13 cellular contexts compared by ENCODE assay signal in the genomic region with DNA sequence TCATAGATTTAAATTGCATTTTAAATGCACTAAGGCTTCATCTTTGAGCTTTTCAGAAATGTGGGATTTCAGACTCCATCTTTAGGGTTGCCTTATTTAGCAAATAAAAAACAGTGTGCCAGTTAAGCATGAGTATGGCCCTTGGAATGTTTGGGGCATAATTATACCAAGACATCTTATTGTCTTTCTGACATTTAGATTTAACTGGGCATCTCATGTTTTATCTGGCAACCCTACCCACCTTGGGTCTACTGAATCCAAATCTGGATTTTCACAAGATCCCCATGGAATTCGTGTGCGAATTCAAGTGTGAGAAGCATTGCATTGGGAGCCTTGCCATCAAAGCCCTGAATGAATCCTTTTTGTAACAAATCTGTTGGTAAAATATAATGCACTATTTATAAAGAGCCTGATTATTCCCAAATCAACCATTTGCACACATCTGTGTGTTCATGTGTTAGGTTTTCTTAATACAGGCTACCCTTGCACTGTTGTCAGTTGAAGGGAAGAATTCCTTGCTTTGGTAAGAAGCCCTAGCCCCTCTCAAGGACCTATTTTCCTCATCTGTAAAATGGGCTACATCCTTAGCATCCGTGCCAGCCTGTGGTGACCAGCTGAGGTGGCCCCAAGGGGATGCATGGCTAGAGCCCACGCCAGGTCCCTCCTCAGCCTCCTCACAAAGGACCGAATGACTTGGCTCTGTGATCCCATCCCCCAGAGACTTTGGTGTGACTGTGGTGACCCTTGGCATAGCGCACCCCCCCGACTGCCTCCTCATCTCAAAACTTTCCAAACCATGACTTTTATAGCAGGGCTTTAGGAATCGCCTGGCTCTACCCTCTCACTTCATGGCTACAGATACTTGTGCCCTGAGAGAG. TPM values are rescaled to one million over a fixed set of nuclear protein-coding genes. Genes with fewer than 3 reads are reported as not detected.
DNase-seq lines count a peak whose midpoint lies in the region; ATAC-seq and TF ChIP-seq lines count a peak whose summit lies in the region.
"Had no signal": no experiment of that assay in that cellular context is flagged by ENCODE, and none has a peak within 500 bp of the region (broad histone marks: within the 10 kb centered on the region; RNA-seq: fewer than 3 reads in every experiment).

No MANE protein-coding gene starts in this region.

- peak overlapping the region; percentile 7 for H3K27ac ChIP-seq in SJSA1
- H3K27ac ChIP-seq in thoracic aorta = peak overlapping the region; percentile 90 to 98

- peaks cover 15% of the 10 kb centered on the region for H3K36me3 ChIP-seq in SJSA1
- H3K36me3 ChIP-seq in thoracic aorta = no peaks in the 10 kb centered on the region
- H3K36me3 ChIP-seq: prostate gland had no signal

- H3K27me3 ChIP-seq in SJSA1 (replicated peaks) (no peaks in the 10 kb centered on the region), thoracic aorta (replicated peaks; ENCODE audit: insufficient read depth) (no peaks in the 10 kb centered on the region)

- H3K27ac Mint-ChIP-seq in dendritic cell treated with granulocyte-macrophage colony-stimulating factor and Interleukin-4, amounts not matched to agents 40 ng/mL and 50 ng/mL, for 4 days = peak overlapping the region; percentile 85
- peak overlapping the region in 2 of 3 experiments; percentile 69 to 95 for H3K27ac Mint-ChIP-seq in nephron
- no peak overlapping the region for H3K27ac Mint-ChIP-seq in activated naive CD8-positive, alpha-beta T cell treated with anti-CD3 and anti-CD28 coated beads for 36 hours

- H3K4me1 Mint-ChIP-seq in dendritic cell treated with granulocyte-macrophage colony-stimulating factor and Interleukin-4, amounts not matched to agents 40 ng/mL and 50 ng/mL, for 4 days (ENCODE audit: low read depth) = peaks cover 85% of the 10 kb centered on the region
- peaks cover 81% of the 10 kb centered on the region for H3K4me1 Mint-ChIP-seq in nephron
- peaks cover 3% of the 10 kb centered on the region for H3K4me1 Mint-ChIP-seq in activated naive CD8-positive, alpha-beta T cell treated with anti-CD3 and anti-CD28 coated beads for 36 hours

- intact Hi-C loops in dendritic cell treated with granulocyte-macrophage colony-stimulating factor and Interleukin-4, amounts not matched to agents 40 ng/mL and 50 ng/mL, for 4 days (cut with micrococcal nuclease) = no loop called here

- no peaks in the 10 kb centered on the region for H3K27me3 Mint-ChIP-seq in dendritic cell treated with granulocyte-macrophage colony-stimulating factor and Interleukin-4, amounts not matched to agents 40 ng/mL and 50 ng/mL, for 4 days
- no peaks in the 10 kb centered on the region for H3K27me3 Mint-ChIP-seq in nephron (ENCODE audit: low read depth)
- no peaks in the 10 kb centered on the region for H3K27me3 Mint-ChIP-seq in activated naive CD8-positive, alpha-beta T cell treated with anti-CD3 and anti-CD28 coated beads for 36 hours

- H3K9me3 Mint-ChIP-seq in dendritic cell treated with granulocyte-macrophage colony-stimulating factor and Interleukin-4, amounts not matched to agents 40 ng/mL and 50 ng/mL, for 4 days = no peaks in the 10 kb centered on the region
- no peaks in the 10 kb centered on the region for H3K9me3 Mint-ChIP-seq in nephron
- H3K9me3 Mint-ChIP-seq in activated naive CD8-positive, alpha-beta T cell treated with anti-CD3 and anti-CD28 coated beads for 36 hours = no peaks in the 10 kb centered on the region

- H3K4me3 Mint-ChIP-seq in dendritic cell treated with granulocyte-macrophage colony-stimulating factor and Interleukin-4, amounts not matched to agents 40 ng/mL and 50 ng/mL, for 4 days = no peak overlapping the region
- H3K4me3 Mint-ChIP-seq in nephron = no peak overlapping the region
- H3K4me3 Mint-ChIP-seq in activated naive CD8-positive, alpha-beta T cell treated with anti-CD3 and anti-CD28 coated beads for 36 hours = no peak overlapping the region

- H3K4me3 ChIP-seq in SJSA1 = no peak overlapping the region
- H3K4me3 ChIP-seq in thoracic aorta = no peak overlapping the region
- H3K4me3 ChIP-seq: prostate gland had no signal

- no peak for ATAC-seq in thoracic aorta (ENCODE audit: insufficient number of reproducible peaks, low FRiP score, low read depth)
- ATAC-seq in GM21528 (IDR thresholded peaks at IDR 0.05; ENCODE audit: low FRiP score, unreplicated experiment) = no peak
- ATAC-seq in HG03354 (IDR thresholded peaks at IDR 0.05; ENCODE audit: poor library complexity, severe bottlenecking, unreplicated experiment) = no peak
- ATAC-seq: left cardiac atrium had no signal

- TF ChIP-seq CTCF in nephron (IDR thresholded peaks at IDR 0.05; ENCODE audit: unreplicated experiment in 3 of 3) (no peak), thoracic aorta (IDR thresholded peaks at IDR 0.05) (no peak)

- no peaks in the 10 kb centered on the region for H3K9me3 ChIP-seq in SJSA1 (replicated peaks)
- H3K9me3 ChIP-seq in thoracic aorta = no peaks in the 10 kb centered on the region
- H3K9me3 ChIP-seq: prostate gland had no signal

- DNase-seq in SJSA1 (ENCODE audit: low read depth in 1 of 2, low spot score in 2 of 2) = no peak
- no peak for DNase-seq in thoracic aorta (ENCODE audit: low spot score)
- DNase-seq in activated naive CD8-positive, alpha-beta T cell treated with anti-CD3 and anti-CD28 coated beads for 36 hours = no peak
- DNase-seq: activated CD4-positive, alpha-beta T cell treated with anti-CD3 and anti-CD28 coated beads for 1 hour; activated effector memory CD4-positive, alpha-beta T cell treated with anti-CD3 and anti-CD28 coated beads, Interleukin-2, amount 50 U/mL, for 16 hours; hypothalamus; left cardiac atrium; NCI-H446 treated with DMSO at 0.1 percent for 48 hours had no signal

- peaks cover 78% of the 10 kb centered on the region for H3K4me1 ChIP-seq in SJSA1 (replicated peaks)
- H3K4me1 ChIP-seq in thoracic aorta (ENCODE audit: control insufficient read depth in 1 of 2, low read depth in 2 of 2) = peaks cover 84 to 95% of the 10 kb centered on the region in 2 donors
- H3K4me1 ChIP-seq: prostate gland had no signal

- peaks cover 79% of the 10 kb centered on the region for H3K36me3 Mint-ChIP-seq in dendritic cell treated with granulocyte-macrophage colony-stimulating factor and Interleukin-4, amounts not matched to agents 40 ng/mL and 50 ng/mL, for 4 days (ENCODE audit: low read depth)
- H3K36me3 Mint-ChIP-seq in nephron (ENCODE audit: low read depth) = no peaks in the 10 kb centered on the region
- no peaks in the 10 kb centered on the region for H3K36me3 Mint-ChIP-seq in activated naive CD8-positive, alpha-beta T cell treated with anti-CD3 and anti-CD28 coated beads for 36 hours

RNA-seq across cellular contexts. Expression of gene GSN, which starts 8.1 kb away (rescaled TPM):
- 284 and 331 TPM in 2 replicates for total RNA-seq in SJSA1 (2014; rRNA removed; shearing (Covaris generic))
- 1,000 to 10,000 TPM; 3,187 to 4,234 TPM for total RNA-seq in thoracic aorta
- 1 to 10 TPM; 1.7 to 1.8 TPM for total RNA-seq in activated naive CD8-positive, alpha-beta T cell treated with anti-CD3 and anti-CD28 coated beads for 36 hours

Comparison
In these comparisons a context has a peak if more than half of its experiments do, and no peak if none do; other contexts are left out.
1. RNA of gene GSN, which starts 8.1 kb away (total RNA-seq): 3,187 to 4,234 TPM in thoracic aorta and 284 to 331 TPM in SJSA1; 1.7 to 1.8 TPM in activated naive CD8-positive, alpha-beta T cell treated with anti-CD3 and anti-CD28 coated beads for 36 hours; every median in the first group is over 100 times any median in the second.